In the genomic region with DNA sequence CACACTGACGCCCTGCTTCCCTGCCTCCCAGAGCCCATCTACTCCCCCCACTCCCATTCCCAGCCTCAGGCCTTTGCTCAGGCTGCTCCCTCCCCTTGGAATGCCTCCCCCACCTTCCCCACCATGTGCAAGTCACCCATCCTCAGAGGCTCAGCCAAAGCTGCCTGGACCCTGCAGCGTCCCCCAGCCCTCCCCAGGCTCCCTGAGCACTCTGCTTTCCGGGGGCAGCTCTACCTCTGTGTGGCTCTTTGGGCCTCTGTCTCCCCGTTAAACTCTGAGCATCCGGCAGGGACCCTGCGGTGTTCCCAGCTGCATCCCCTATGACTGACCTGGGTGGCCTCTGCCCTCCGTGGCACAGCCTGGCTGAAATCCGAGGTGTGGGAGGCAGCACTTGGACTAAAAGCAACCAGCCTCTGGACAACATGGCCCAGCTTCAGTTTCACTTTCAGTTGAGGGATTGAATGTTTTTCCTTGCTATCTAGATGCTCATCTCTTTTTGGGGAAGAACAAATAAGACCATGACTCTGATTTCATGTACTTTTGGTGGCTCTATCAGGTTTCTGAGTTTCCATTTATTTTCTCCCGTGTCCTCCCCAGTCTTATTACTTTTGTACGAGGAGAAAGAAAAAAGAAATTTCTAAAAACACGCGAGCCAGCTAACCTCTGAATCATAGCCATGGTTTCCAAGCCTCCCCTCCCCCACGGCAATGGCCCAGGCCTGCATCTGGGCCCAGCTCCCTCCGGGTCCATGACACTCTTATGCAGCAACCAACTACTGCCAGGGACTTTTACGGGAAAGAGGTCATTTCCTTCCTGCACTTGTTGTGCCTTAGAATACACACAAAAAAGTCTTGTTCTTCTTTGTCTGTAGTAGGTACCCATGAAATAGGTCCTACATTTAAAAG, we compare ENCODE assay signal across 1 cellular context.
A peak's percentile ranks its signal among the peaks of the same experiment; 100 is the strongest.
TF ChIP-seq lines count a peak whose summit lies in the region.

No MANE protein-coding gene starts in this region.

TF ChIP-seq in K562, 482 proteins besides CTCF, POLR2A, EP300 and RAD21 (continued from another document and continues in another):
- TF ChIP-seq KDM5B (IDR thresholded peaks at IDR 0.05; ENCODE audit: insufficient replicate concordance, low read depth, low read length) (no peak), MCM5 (IDR thresholded peaks at IDR 0.05; ENCODE audit: low read depth) (no peak), KHSRP (IDR thresholded peaks at IDR 0.05) (no peak), HDGF (IDR thresholded peaks at IDR 0.05) (no peak), RFX5 (IDR thresholded peaks at IDR 0.05; ENCODE audit: low read depth, low read length) (no peak), ZMIZ1 (IDR thresholded peaks at IDR 0.05; ENCODE audit: low read depth in 2 of 2, low read length in 2 of 2) (no peak), ZNF717 (CRISPR knock-in tag; IDR thresholded peaks at IDR 0.05) (no peak), ZNF609 (CRISPR knock-in tag; IDR thresholded peaks at IDR 0.05; ENCODE audit: borderline replicate concordance) (no peak), PHB (CRISPR knock-in tag; IDR thresholded peaks at IDR 0.05) (no peak), U2AF1 (optimal IDR thresholded peaks at IDR 0.05; ENCODE audit: low read depth, low read length) (no peak), HLTF (IDR thresholded peaks at IDR 0.05) (no peak), SMAD4 (CRISPR knock-in tag; conservative IDR thresholded peaks at IDR 0.05) (no peak), POLR2AphosphoS5 (IDR thresholded peaks at IDR 0.05; ENCODE audit: control insufficient read depth, insufficient read depth, low read depth, low read length) (no peak), KAT8 (IDR thresholded peaks at IDR 0.05; ENCODE audit: low read depth) (no peak), SOX6 (IDR thresholded peaks at IDR 0.05) (peak; percentile 11; the same call in 1 of the 2 replicates), WHSC1 (IDR thresholded peaks at IDR 0.05; ENCODE audit: low read length) (no peak), GABPB1 (CRISPR knock-in tag; IDR thresholded peaks at IDR 0.05) (0 out of 2 replicates have a peak, but pooled peaks have one; percentile 23), SMARCA4 (IDR thresholded peaks at IDR 0.05) (no peak), ZBED1 (IDR thresholded peaks at IDR 0.05) (no peak), CHD1 (IDR thresholded peaks at IDR 0.05; ENCODE audit: low read length) (no peak), MAX (CRISPR knock-in tag; IDR thresholded peaks at IDR 0.05) (no peak), ZNF3 (CRISPR knock-in tag; IDR thresholded peaks at IDR 0.05) (no peak), PTBP1 (IDR thresholded peaks at IDR 0.05; ENCODE audit: low read depth, low read length) (no peak), L3MBTL2 (IDR thresholded peaks at IDR 0.05) (no peak), PTTG1 (tag; IDR thresholded peaks at IDR 0.05; ENCODE audit: low read depth) (no peak), NRF1 (conservative IDR thresholded peaks at IDR 0.05 in 1 of 2, IDR thresholded peaks at IDR 0.05 in 1 of 2) (no peak), ZNF175 (CRISPR knock-in tag; IDR thresholded peaks at IDR 0.05; ENCODE audit: low read depth) (no peak), MAFK (IDR thresholded peaks at IDR 0.05; ENCODE audit: low read length) (no peak), GATA2 (CRISPR knock-in tag; IDR thresholded peaks at IDR 0.05) (0 out of 2 replicates have a peak, but pooled peaks have one; percentile 18), ARID2 (IDR thresholded peaks at IDR 0.05) (no peak), TEAD2 (tag; IDR thresholded peaks at IDR 0.05) (no peak)
- TF ChIP-seq, protein P1, sequence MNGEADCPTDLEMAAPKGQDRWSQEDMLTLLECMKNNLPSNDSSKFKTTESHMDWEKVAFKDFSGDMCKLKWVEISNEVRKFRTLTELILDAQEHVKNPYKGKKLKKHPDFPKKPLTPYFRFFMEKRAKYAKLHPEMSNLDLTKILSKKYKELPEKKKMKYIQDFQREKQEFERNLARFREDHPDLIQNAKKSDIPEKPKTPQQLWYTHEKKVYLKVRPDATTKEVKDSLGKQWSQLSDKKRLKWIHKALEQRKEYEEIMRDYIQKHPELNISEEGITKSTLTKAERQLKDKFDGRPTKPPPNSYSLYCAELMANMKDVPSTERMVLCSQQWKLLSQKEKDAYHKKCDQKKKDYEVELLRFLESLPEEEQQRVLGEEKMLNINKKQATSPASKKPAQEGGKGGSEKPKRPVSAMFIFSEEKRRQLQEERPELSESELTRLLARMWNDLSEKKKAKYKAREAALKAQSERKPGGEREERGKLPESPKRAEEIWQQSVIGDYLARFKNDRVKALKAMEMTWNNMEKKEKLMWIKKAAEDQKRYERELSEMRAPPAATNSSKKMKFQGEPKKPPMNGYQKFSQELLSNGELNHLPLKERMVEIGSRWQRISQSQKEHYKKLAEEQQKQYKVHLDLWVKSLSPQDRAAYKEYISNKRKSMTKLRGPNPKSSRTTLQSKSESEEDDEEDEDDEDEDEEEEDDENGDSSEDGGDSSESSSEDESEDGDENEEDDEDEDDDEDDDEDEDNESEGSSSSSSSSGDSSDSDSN (IDR thresholded peaks at IDR 0.05; ENCODE audit: borderline replicate concordance in 1 of 2, low read depth in 2 of 2, low read length in 2 of 2) = no peak
- TF ChIP-seq, protein P2, sequence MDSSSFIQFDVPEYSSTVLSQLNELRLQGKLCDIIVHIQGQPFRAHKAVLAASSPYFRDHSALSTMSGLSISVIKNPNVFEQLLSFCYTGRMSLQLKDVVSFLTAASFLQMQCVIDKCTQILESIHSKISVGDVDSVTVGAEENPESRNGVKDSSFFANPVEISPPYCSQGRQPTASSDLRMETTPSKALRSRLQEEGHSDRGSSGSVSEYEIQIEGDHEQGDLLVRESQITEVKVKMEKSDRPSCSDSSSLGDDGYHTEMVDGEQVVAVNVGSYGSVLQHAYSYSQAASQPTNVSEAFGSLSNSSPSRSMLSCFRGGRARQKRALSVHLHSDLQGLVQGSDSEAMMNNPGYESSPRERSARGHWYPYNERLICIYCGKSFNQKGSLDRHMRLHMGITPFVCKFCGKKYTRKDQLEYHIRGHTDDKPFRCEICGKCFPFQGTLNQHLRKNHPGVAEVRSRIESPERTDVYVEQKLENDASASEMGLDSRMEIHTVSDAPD (CRISPR knock-in tag; IDR thresholded peaks at IDR 0.05) = no peak
- TF ChIP-seq, protein P3, sequence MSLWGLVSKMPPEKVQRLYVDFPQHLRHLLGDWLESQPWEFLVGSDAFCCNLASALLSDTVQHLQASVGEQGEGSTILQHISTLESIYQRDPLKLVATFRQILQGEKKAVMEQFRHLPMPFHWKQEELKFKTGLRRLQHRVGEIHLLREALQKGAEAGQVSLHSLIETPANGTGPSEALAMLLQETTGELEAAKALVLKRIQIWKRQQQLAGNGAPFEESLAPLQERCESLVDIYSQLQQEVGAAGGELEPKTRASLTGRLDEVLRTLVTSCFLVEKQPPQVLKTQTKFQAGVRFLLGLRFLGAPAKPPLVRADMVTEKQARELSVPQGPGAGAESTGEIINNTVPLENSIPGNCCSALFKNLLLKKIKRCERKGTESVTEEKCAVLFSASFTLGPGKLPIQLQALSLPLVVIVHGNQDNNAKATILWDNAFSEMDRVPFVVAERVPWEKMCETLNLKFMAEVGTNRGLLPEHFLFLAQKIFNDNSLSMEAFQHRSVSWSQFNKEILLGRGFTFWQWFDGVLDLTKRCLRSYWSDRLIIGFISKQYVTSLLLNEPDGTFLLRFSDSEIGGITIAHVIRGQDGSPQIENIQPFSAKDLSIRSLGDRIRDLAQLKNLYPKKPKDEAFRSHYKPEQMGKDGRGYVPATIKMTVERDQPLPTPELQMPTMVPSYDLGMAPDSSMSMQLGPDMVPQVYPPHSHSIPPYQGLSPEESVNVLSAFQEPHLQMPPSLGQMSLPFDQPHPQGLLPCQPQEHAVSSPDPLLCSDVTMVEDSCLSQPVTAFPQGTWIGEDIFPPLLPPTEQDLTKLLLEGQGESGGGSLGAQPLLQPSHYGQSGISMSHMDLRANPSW (CRISPR knock-in tag; IDR thresholded peaks at IDR 0.05) = no peak
- TF ChIP-seq, protein P4, sequence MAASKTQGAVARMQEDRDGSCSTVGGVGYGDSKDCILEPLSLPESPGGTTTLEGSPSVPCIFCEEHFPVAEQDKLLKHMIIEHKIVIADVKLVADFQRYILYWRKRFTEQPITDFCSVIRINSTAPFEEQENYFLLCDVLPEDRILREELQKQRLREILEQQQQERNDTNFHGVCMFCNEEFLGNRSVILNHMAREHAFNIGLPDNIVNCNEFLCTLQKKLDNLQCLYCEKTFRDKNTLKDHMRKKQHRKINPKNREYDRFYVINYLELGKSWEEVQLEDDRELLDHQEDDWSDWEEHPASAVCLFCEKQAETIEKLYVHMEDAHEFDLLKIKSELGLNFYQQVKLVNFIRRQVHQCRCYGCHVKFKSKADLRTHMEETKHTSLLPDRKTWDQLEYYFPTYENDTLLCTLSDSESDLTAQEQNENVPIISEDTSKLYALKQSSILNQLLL (CRISPR knock-in tag; IDR thresholded peaks at IDR 0.05; ENCODE audit: borderline replicate concordance) = no peak
- TF ChIP-seq, protein P5, sequence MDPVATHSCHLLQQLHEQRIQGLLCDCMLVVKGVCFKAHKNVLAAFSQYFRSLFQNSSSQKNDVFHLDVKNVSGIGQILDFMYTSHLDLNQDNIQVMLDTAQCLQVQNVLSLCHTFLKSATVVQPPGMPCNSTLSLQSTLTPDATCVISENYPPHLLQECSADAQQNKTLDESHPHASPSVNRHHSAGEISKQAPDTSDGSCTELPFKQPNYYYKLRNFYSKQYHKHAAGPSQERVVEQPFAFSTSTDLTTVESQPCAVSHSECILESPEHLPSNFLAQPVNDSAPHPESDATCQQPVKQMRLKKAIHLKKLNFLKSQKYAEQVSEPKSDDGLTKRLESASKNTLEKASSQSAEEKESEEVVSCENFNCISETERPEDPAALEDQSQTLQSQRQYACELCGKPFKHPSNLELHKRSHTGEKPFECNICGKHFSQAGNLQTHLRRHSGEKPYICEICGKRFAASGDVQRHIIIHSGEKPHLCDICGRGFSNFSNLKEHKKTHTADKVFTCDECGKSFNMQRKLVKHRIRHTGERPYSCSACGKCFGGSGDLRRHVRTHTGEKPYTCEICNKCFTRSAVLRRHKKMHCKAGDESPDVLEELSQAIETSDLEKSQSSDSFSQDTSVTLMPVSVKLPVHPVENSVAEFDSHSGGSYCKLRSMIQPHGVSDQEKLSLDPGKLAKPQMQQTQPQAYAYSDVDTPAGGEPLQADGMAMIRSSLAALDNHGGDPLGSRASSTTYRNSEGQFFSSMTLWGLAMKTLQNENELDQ (CRISPR knock-in tag; IDR thresholded peaks at IDR 0.05; ENCODE audit: borderline replicate concordance) = no peak
